Comparison of ENCODE assay signal across 1 cellular context in genomic region chr4:88136249-88136648, GRCh38.
TF ChIP-seq lines count a peak whose summit lies in the region.

No MANE protein-coding gene starts in this region.

TF ChIP-seq in HepG2, 621 proteins besides CTCF, POLR2A, EP300 and RAD21:
- no peak for TF ChIP-seq CEBPB (IDR thresholded peaks at IDR 0.05; ENCODE audit: borderline replicate concordance, low read depth, low read length)
- no peak for TF ChIP-seq ZBTB42 (CRISPR knock-in tag; IDR thresholded peaks at IDR 0.05)
